Comparison of ENCODE assay signal across 27 cellular contexts in the genomic region with DNA sequence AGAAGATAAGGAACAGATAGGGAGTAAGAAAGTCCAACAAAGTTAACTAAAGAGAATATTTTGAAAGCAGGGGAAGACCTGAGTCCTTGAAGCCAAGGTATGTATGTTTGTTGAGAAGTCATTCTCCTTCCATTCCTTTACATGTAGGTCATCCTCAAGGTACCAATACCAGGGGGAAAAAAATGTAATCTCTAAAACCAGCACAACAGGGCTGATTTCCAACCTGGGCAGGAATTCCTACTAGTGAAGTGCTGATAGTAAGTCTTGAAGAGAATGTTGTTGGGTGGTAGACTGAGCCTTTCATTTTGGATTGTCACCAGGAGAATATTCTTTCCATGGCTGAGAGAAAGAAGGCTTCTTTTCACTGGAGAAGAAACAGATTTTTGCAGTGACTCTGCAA.
"Had no signal": no experiment of that assay in that cellular context is flagged by ENCODE, and none has a peak within 500 bp of the region (broad histone marks: within the 10 kb centered on the region; RNA-seq: fewer than 3 reads in every experiment).

No MANE protein-coding gene starts in this region.

- H3K27me3 ChIP-seq: heart left ventricle, right atrium auricular region, right lobe of liver, stomach, testis, thyroid gland, transverse colon, uterus had no signal

- H3K36me3 Mint-ChIP-seq: immature natural killer cell; naive thymus-derived CD4-positive, alpha-beta T cell; natural killer cell treated with Interleukin-12 subunit alpha and Interleukin-12 subunit beta and Interleukin-15 and Interleukin-18, amount 100 ng/mL, for 72 hours; stimulated activated naive B cell treated with anti-CD40 and anti-IgM and Interleukin-4, amounts not matched to agents 10 μg/mL and 1 μg/mL and 100 μg/mL, for 72 hours had no signal

- H3K9ac ChIP-seq: parathyroid adenoma had no signal

- H3K4me1 ChIP-seq: left ventricle myocardium inferior, parathyroid adenoma, psoas muscle, right atrium auricular region, right lobe of liver, testis, thyroid gland, transverse colon, uterus had no signal

- FAIRE-seq: islet of Langerhans, kidney had no signal

- H3K9me3 Mint-ChIP-seq: stimulated activated naive B cell treated with anti-CD40 and anti-IgM and Interleukin-4, amounts not matched to agents 10 μg/mL and 1 μg/mL and 100 μg/mL, for 72 hours had no signal

- H3K4me3 Mint-ChIP-seq: immature natural killer cell; naive thymus-derived CD4-positive, alpha-beta T cell; natural killer cell treated with Interleukin-12 subunit alpha and Interleukin-12 subunit beta and Interleukin-15 and Interleukin-18, amount 100 ng/mL, for 72 hours; stimulated activated naive B cell treated with anti-CD40 and anti-IgM and Interleukin-4, amounts not matched to agents 10 μg/mL and 1 μg/mL and 100 μg/mL, for 72 hours had no signal

- H3K36me3 ChIP-seq: heart left ventricle, left ventricle myocardium inferior, right atrium auricular region, right lobe of liver, stomach, thyroid gland, transverse colon, uterus had no signal

- ATAC-seq: heart left ventricle; mucosa of descending colon; naive thymus-derived CD4-positive, alpha-beta T cell; natural killer cell treated with Interleukin-12 subunit alpha and Interleukin-12 subunit beta and Interleukin-15 and Interleukin-18, amount 100 ng/mL, for 72 hours; right lobe of liver; stimulated activated naive B cell treated with anti-CD40 and anti-IgM and Interleukin-4, amounts not matched to agents 10 μg/mL and 1 μg/mL and 100 μg/mL, for 72 hours; stimulated activated naive CD8-positive, alpha-beta T cell treated with anti-CD3 and anti-CD28 coated beads, Interleukin-15, Interleukin-2, amounts not matched to agents 100 U/mL and 50 U/mL, for 24 hours had no signal

- H3K9me3 ChIP-seq: heart left ventricle, left ventricle myocardium inferior, mucosa of descending colon, psoas muscle, right atrium auricular region, right lobe of liver, stomach, testis, thyroid gland, transverse colon, uterus had no signal

- H2AFZ ChIP-seq: parathyroid adenoma had no signal

- H3K27ac ChIP-seq: heart left ventricle, left ventricle myocardium inferior, parathyroid adenoma, psoas muscle, right atrium auricular region, right lobe of liver, stomach, testis, thyroid gland, transverse colon, uterus had no signal

- H3K79me2 ChIP-seq: parathyroid adenoma had no signal

- H3K4me1 Mint-ChIP-seq: immature natural killer cell; naive thymus-derived CD4-positive, alpha-beta T cell; stimulated activated naive B cell treated with anti-CD40 and anti-IgM and Interleukin-4, amounts not matched to agents 10 μg/mL and 1 μg/mL and 100 μg/mL, for 72 hours had no signal

- DNase-seq: heart left ventricle; hypothalamus; immature natural killer cell; kidney; left ventricle myocardium inferior; midbrain; mucosa of descending colon; naive thymus-derived CD4-positive, alpha-beta T cell; nucleus accumbens; psoas muscle; right lobe of liver; stimulated activated CD4-positive, alpha-beta T cell treated with anti-CD3 and anti-CD28 coated beads, Interleukin-12 subunit alpha, Interleukin-12 subunit beta, amount 100 ng/mL, for 4 hours; stimulated activated CD4-positive, alpha-beta T cell treated with anti-CD3 and anti-CD28 coated beads, Interleukin-15, amount 100 ng/mL, for 24 hours; stimulated activated CD4-positive, alpha-beta T cell treated with anti-CD3 and anti-CD28 coated beads, Interleukin-2, amount 100 ng/mL, for 24 hours; stimulated activated CD4-positive, alpha-beta T cell treated with anti-CD3 and anti-CD28 coated beads, Interleukin-4, amount 100 ng/mL, for 1 hour; stimulated activated naive B cell treated with anti-CD40 and anti-IgM and Interleukin-4, amounts not matched to agents 10 μg/mL and 1 μg/mL and 100 μg/mL, for 72 hours; stimulated activated naive CD8-positive, alpha-beta T cell treated with anti-CD3 and anti-CD28 coated beads, Interleukin-15, Interleukin-2, amounts not matched to agents 100 U/mL and 50 U/mL, for 24 hours; stomach; testis; thyroid gland; transverse colon; uterus had no signal

- H3K4me3 ChIP-seq: heart left ventricle, left ventricle myocardium inferior, lung, mucosa of descending colon, psoas muscle, right atrium auricular region, right lobe of liver, stomach, testis, thyroid gland, transverse colon, uterus had no signal

- H3K27ac Mint-ChIP-seq: immature natural killer cell; naive thymus-derived CD4-positive, alpha-beta T cell; natural killer cell treated with Interleukin-12 subunit alpha and Interleukin-12 subunit beta and Interleukin-15 and Interleukin-18, amount 100 ng/mL, for 72 hours; stimulated activated naive B cell treated with anti-CD40 and anti-IgM and Interleukin-4, amounts not matched to agents 10 μg/mL and 1 μg/mL and 100 μg/mL, for 72 hours had no signal
